Comparison of ENCODE assay signal across 35 cellular contexts in genomic region chr9:94770344-94770743, GRCh38.
"Had no signal": no experiment of that assay in that cellular context is flagged by ENCODE, and none has a peak within 500 bp of the region (broad histone marks: within the 10 kb centered on the region; RNA-seq: fewer than 3 reads in every experiment).

No MANE protein-coding gene starts in this region.

- ATAC-seq: activated CD8-positive, alpha-beta T cell treated with anti-CD3 and anti-CD28 coated beads for 36 hours; activated naive CD8-positive, alpha-beta T cell treated with anti-CD3 and anti-CD28 coated beads, Interleukin-2, amount 50 U/mL, for 24 hours; activated T-cell treated with anti-CD3 and anti-CD28 coated beads, Interleukin-2, amount 50 U/mL, for 4 hours; body of pancreas; effector memory CD8-positive, alpha-beta T cell; gastroesophageal sphincter; heart right ventricle; WTC11 had no signal

- FAIRE-seq: endometrium, endothelial cell of umbilical vein, TTC549 had no signal

- H3K4me3 Mint-ChIP-seq: activated CD8-positive, alpha-beta T cell treated with anti-CD3 and anti-CD28 coated beads for 36 hours; activated naive CD4-positive, alpha-beta T cell treated with anti-CD3 and anti-CD28 coated beads, Interleukin-2, amount 50 U/mL, for 24 hours; activated naive CD8-positive, alpha-beta T cell treated with anti-CD3 and anti-CD28 coated beads for 36 hours; activated naive CD8-positive, alpha-beta T cell treated with anti-CD3 and anti-CD28 coated beads, Interleukin-2, amount 50 U/mL, for 24 hours; activated T-cell treated with anti-CD3 and anti-CD28 coated beads, Interleukin-2, amount 50 U/mL, for 4 hours; activated T-helper 17 cell treated with anti-CD3 and anti-CD28 coated beads, Interleukin-2, amount 50 U/mL, for 72 hours; central memory CD8-positive, alpha-beta T cell; dendritic cell treated with granulocyte-macrophage colony-stimulating factor and Interleukin-4, amounts not matched to agents 40 ng/mL and 50 ng/mL, for 4 days; effector memory CD8-positive, alpha-beta T cell; WTC11 had no signal

- H3K9me3 ChIP-seq: adrenal gland, body of pancreas, breast epithelium, esophagus squamous epithelium, gastroesophageal sphincter, heart right ventricle had no signal

- H3K27me3 ChIP-seq: adrenal gland, body of pancreas, breast epithelium, cardiac muscle cell, esophagus squamous epithelium, gastroesophageal sphincter, heart right ventricle had no signal

- H3K36me3 ChIP-seq: adrenal gland, breast epithelium, cardiac muscle cell, esophagus squamous epithelium, gastroesophageal sphincter, heart right ventricle had no signal

- H3K4me3 ChIP-seq: adrenal gland, body of pancreas, breast epithelium, cardiac muscle cell, coronary artery, esophagus squamous epithelium, gastroesophageal sphincter, heart right ventricle had no signal

- H3K27ac Mint-ChIP-seq: activated CD8-positive, alpha-beta T cell treated with anti-CD3 and anti-CD28 coated beads for 36 hours; activated naive CD4-positive, alpha-beta T cell treated with anti-CD3 and anti-CD28 coated beads, Interleukin-2, amount 50 U/mL, for 24 hours; activated naive CD8-positive, alpha-beta T cell treated with anti-CD3 and anti-CD28 coated beads for 36 hours; activated naive CD8-positive, alpha-beta T cell treated with anti-CD3 and anti-CD28 coated beads, Interleukin-2, amount 50 U/mL, for 24 hours; activated T-helper 17 cell treated with anti-CD3 and anti-CD28 coated beads, Interleukin-2, amount 50 U/mL, for 72 hours; dendritic cell treated with granulocyte-macrophage colony-stimulating factor and Interleukin-4, amounts not matched to agents 40 ng/mL and 50 ng/mL, for 4 days; effector memory CD8-positive, alpha-beta T cell; WTC11 had no signal

- H3K27me3 Mint-ChIP-seq: activated CD8-positive, alpha-beta T cell treated with anti-CD3 and anti-CD28 coated beads for 36 hours; activated naive CD4-positive, alpha-beta T cell treated with anti-CD3 and anti-CD28 coated beads, Interleukin-2, amount 50 U/mL, for 24 hours; activated naive CD8-positive, alpha-beta T cell treated with anti-CD3 and anti-CD28 coated beads for 36 hours; activated naive CD8-positive, alpha-beta T cell treated with anti-CD3 and anti-CD28 coated beads, Interleukin-2, amount 50 U/mL, for 24 hours; activated T-helper 17 cell treated with anti-CD3 and anti-CD28 coated beads, Interleukin-2, amount 50 U/mL, for 72 hours; central memory CD8-positive, alpha-beta T cell; dendritic cell treated with granulocyte-macrophage colony-stimulating factor and Interleukin-4, amounts not matched to agents 40 ng/mL and 50 ng/mL, for 4 days; effector memory CD8-positive, alpha-beta T cell had no signal

- H3K4me1 ChIP-seq: adrenal gland, body of pancreas, breast epithelium had no signal

- H3K27ac ChIP-seq: adrenal gland, body of pancreas, breast epithelium, cardiac muscle cell, coronary artery, epithelial cell of prostate, esophagus squamous epithelium, gastroesophageal sphincter, heart right ventricle, VCaP had no signal

- H3K9me3 Mint-ChIP-seq: activated CD8-positive, alpha-beta T cell treated with anti-CD3 and anti-CD28 coated beads for 36 hours; activated naive CD4-positive, alpha-beta T cell treated with anti-CD3 and anti-CD28 coated beads, Interleukin-2, amount 50 U/mL, for 24 hours; activated naive CD8-positive, alpha-beta T cell treated with anti-CD3 and anti-CD28 coated beads for 36 hours; activated naive CD8-positive, alpha-beta T cell treated with anti-CD3 and anti-CD28 coated beads, Interleukin-2, amount 50 U/mL, for 24 hours; activated T-cell treated with anti-CD3 and anti-CD28 coated beads, Interleukin-2, amount 50 U/mL, for 4 hours; activated T-helper 17 cell treated with anti-CD3 and anti-CD28 coated beads, Interleukin-2, amount 50 U/mL, for 72 hours; central memory CD8-positive, alpha-beta T cell; dendritic cell treated with granulocyte-macrophage colony-stimulating factor and Interleukin-4, amounts not matched to agents 40 ng/mL and 50 ng/mL, for 4 days; effector memory CD8-positive, alpha-beta T cell; WTC11 had no signal

- DNase-seq: activated CD4-positive, alpha-beta T cell treated with anti-CD3 and anti-CD28 coated beads for 1 hour; activated CD4-positive, alpha-beta T cell treated with anti-CD3 and anti-CD28 coated beads for 4 hours; activated CD4-positive, alpha-beta T cell treated with anti-CD3 and anti-CD28 coated beads, Interleukin-2, amount 50 U/mL, for 1 hour; activated CD4-positive, alpha-beta T cell treated with anti-CD3 and anti-CD28 coated beads, Interleukin-2, amount 50 U/mL, for 48 hours; activated CD8-positive, alpha-beta memory T cell treated with anti-CD3 and anti-CD28 coated beads for 24 hours; activated CD8-positive, alpha-beta T cell treated with anti-CD3 and anti-CD28 coated beads for 36 hours; activated effector memory CD4-positive, alpha-beta T cell treated with Interleukin-2 at 50 U/mL for 16 hours; activated gamma-delta T cell treated with Interleukin-2 at 50 U/mL for 16 hours; activated naive CD4-positive, alpha-beta T cell treated with Interleukin-2 at 50 U/mL for 16 hours; activated naive CD8-positive, alpha-beta T cell treated with anti-CD3 and anti-CD28 coated beads for 36 hours; activated naive CD8-positive, alpha-beta T cell treated with anti-CD3 and anti-CD28 coated beads, Interleukin-2, amount 50 U/mL, for 24 hours; activated T-cell treated with anti-CD3 and anti-CD28 coated beads, Interleukin-2, amount 50 U/mL, for 4 hours; adrenal gland; amygdala; aorta; effector CD4-positive, alpha-beta T cell; effector memory CD8-positive, alpha-beta T cell; esophagus squamous epithelium; foreskin melanocyte; heart right ventricle had no signal
